13 cellular contexts compared by ENCODE assay signal in the genomic region with DNA sequence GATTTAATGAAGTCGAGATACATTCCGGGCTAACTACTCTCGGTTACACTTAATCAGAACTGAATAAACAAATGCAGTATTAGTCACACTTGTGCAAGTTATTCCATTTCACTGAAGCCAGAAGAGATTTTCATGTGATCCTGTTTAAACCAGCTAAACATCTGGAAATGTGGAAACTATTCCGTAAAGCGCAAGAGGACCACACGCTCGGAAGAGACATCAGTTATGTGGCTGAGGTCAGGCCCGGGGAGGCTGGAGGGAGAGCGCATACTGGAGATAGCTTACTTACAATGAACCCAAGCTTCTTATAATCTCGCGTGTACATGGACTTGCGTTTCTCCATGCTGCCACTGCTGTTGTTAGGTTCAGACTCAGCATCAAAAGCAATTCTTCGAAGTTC.
DNase-seq lines count a peak whose midpoint lies in the region; ATAC-seq and TF ChIP-seq lines count a peak whose summit lies in the region.
"Had no signal": no experiment of that assay in that cellular context is flagged by ENCODE, and none has a peak within 500 bp of the region (broad histone marks: within the 10 kb centered on the region; RNA-seq: fewer than 3 reads in every experiment).

No MANE protein-coding gene starts in this region.

- H3K27me3 Mint-ChIP-seq in activated CD4-positive, alpha-beta T cell treated with anti-CD3 and anti-CD28 coated beads for 36 hours, result no peaks in the 10 kb centered on the region
- H3K27me3 Mint-ChIP-seq in nephron (ENCODE audit: low read depth), result peaks cover 6% of the 10 kb centered on the region
- no peaks in the 10 kb centered on the region for H3K27me3 Mint-ChIP-seq in activated CD4-positive, alpha-beta T cell treated with anti-CD3 and anti-CD28 coated beads, Interleukin-2, amount 10 ng/mL, durations not matched to agents 24 days and 14 days

- CTCF ChIA-PET in activated CD4-positive, alpha-beta T cell treated with anti-CD3 and anti-CD28 coated beads for 36 hours (lab: Charles Lee), result interaction anchor here (0.7 to 5.1 kb wide), 3 partner anchors 11 to 284 kb away, joined by 3 to 36 read pairs (median 3); no protein-coding TSS in a partner anchor

- H3K27ac Mint-ChIP-seq in activated CD4-positive, alpha-beta T cell treated with anti-CD3 and anti-CD28 coated beads for 36 hours, result peak overlapping the region; percentile 11
- peak overlapping the region; percentile 19 to 91 (median 85) for H3K27ac Mint-ChIP-seq in nephron
- no peak overlapping the region for H3K27ac Mint-ChIP-seq in activated CD4-positive, alpha-beta T cell treated with anti-CD3 and anti-CD28 coated beads, Interleukin-2, amount 10 ng/mL, durations not matched to agents 24 days and 14 days
- H3K27ac Mint-ChIP-seq: activated CD8-positive, alpha-beta T cell treated with anti-CD3 and anti-CD28 coated beads, Interleukin-2, amount 10 ng/mL, durations not matched to agents 7 days and 5 days had no signal

- no peak for DNase-seq in activated CD4-positive, alpha-beta T cell treated with anti-CD3 and anti-CD28 coated beads for 36 hours
- no peak for DNase-seq in activated CD4-positive, alpha-beta T cell treated with anti-CD3 and anti-CD28 coated beads for 1 hour
- DNase-seq in fibroblast of peridontal ligament (ENCODE audit: extremely low read depth), result peak; percentile 83
- no peak for DNase-seq in upper lobe of right lung
- no peak for DNase-seq in NCI-H146 (lab: John Stamatoyannopoulos, UW)
- no peak for DNase-seq in LoVo (ENCODE audit: low spot score)
- DNase-seq in activated CD4-positive, alpha-beta T cell treated with anti-CD3 and anti-CD28 coated beads, Interleukin-2, amount 10 ng/mL, durations not matched to agents 24 days and 14 days, result no peak
- DNase-seq: activated CD8-positive, alpha-beta T cell treated with anti-CD3 and anti-CD28 coated beads, Interleukin-2, amount 10 ng/mL, durations not matched to agents 7 days and 5 days; cortex of kidney; NCI-H345 had no signal

- no peak overlapping the region for H3K4me3 ChIP-seq in upper lobe of right lung

- POLR2A ChIA-PET in activated CD4-positive, alpha-beta T cell treated with anti-CD3 and anti-CD28 coated beads for 36 hours (lab: Charles Lee), result no interaction called here

- peaks cover 5% of the 10 kb centered on the region for H3K36me3 ChIP-seq in upper lobe of right lung

- H3K36me3 Mint-ChIP-seq in activated CD4-positive, alpha-beta T cell treated with anti-CD3 and anti-CD28 coated beads for 36 hours (ENCODE audit: low read depth), result peaks cover 37% of the 10 kb centered on the region
- no peaks in the 10 kb centered on the region for H3K36me3 Mint-ChIP-seq in nephron (ENCODE audit: low read depth)
- peaks cover 59% of the 10 kb centered on the region for H3K36me3 Mint-ChIP-seq in activated CD4-positive, alpha-beta T cell treated with anti-CD3 and anti-CD28 coated beads, Interleukin-2, amount 10 ng/mL, durations not matched to agents 24 days and 14 days (ENCODE audit: low read depth)

- H3K27ac ChIP-seq in upper lobe of right lung, result peak overlapping the region; percentile 15
- H3K27ac ChIP-seq: 22Rv1 had no signal

- TF ChIP-seq CTCF in nephron (IDR thresholded peaks at IDR 0.05; ENCODE audit: unreplicated experiment in 3 of 3) (no peak), upper lobe of right lung (IDR thresholded peaks at IDR 0.05) (no peak)

- H3K27me3 ChIP-seq in upper lobe of right lung, result no peaks in the 10 kb centered on the region

- no peak for ATAC-seq in activated CD4-positive, alpha-beta T cell treated with anti-CD3 and anti-CD28 coated beads for 36 hours
- ATAC-seq in upper lobe of right lung, result peak; percentile 54
- ATAC-seq: activated CD8-positive, alpha-beta T cell treated with anti-CD3 and anti-CD28 coated beads, Interleukin-2, amount 10 ng/mL, durations not matched to agents 7 days and 5 days; SK-N-SH treated with all-trans-retinoic acid at 6 μM for 48 hours had no signal

- H3K9me3 ChIP-seq in upper lobe of right lung, result no peaks in the 10 kb centered on the region

- no peaks in the 10 kb centered on the region for H3K9me3 Mint-ChIP-seq in activated CD4-positive, alpha-beta T cell treated with anti-CD3 and anti-CD28 coated beads for 36 hours (ENCODE audit: low read depth)
- H3K9me3 Mint-ChIP-seq in nephron, result no peaks in the 10 kb centered on the region
- no peaks in the 10 kb centered on the region for H3K9me3 Mint-ChIP-seq in activated CD4-positive, alpha-beta T cell treated with anti-CD3 and anti-CD28 coated beads, Interleukin-2, amount 10 ng/mL, durations not matched to agents 24 days and 14 days

- intact Hi-C loops in activated CD4-positive, alpha-beta T cell treated with anti-CD3 and anti-CD28 coated beads for 36 hours (cut with DNase I, micrococcal nuclease), result no loop called here
- intact Hi-C loops in upper lobe of right lung (cut with DNase I), result no loop called here
- intact Hi-C loops in activated CD4-positive, alpha-beta T cell treated with anti-CD3 and anti-CD28 coated beads, Interleukin-2, amount 10 ng/mL, durations not matched to agents 24 days and 14 days (cut with micrococcal nuclease), result no loop called here

- H3K4me3 Mint-ChIP-seq in activated CD4-positive, alpha-beta T cell treated with anti-CD3 and anti-CD28 coated beads for 36 hours, result no peak overlapping the region
- H3K4me3 Mint-ChIP-seq in nephron, result peak overlapping the region in 2 of 3 experiments; percentile 27 to 33
- no peak overlapping the region for H3K4me3 Mint-ChIP-seq in activated CD4-positive, alpha-beta T cell treated with anti-CD3 and anti-CD28 coated beads, Interleukin-2, amount 10 ng/mL, durations not matched to agents 24 days and 14 days
- H3K4me3 Mint-ChIP-seq: activated CD8-positive, alpha-beta T cell treated with anti-CD3 and anti-CD28 coated beads, Interleukin-2, amount 10 ng/mL, durations not matched to agents 7 days and 5 days had no signal

- H3K4me1 ChIP-seq in upper lobe of right lung, result peaks cover 29% of the 10 kb centered on the region

- H3K4me1 Mint-ChIP-seq in activated CD4-positive, alpha-beta T cell treated with anti-CD3 and anti-CD28 coated beads for 36 hours, result peaks cover 11% of the 10 kb centered on the region
- H3K4me1 Mint-ChIP-seq in nephron, result peaks cover 54% of the 10 kb centered on the region
- peaks cover 16% of the 10 kb centered on the region for H3K4me1 Mint-ChIP-seq in activated CD4-positive, alpha-beta T cell treated with anti-CD3 and anti-CD28 coated beads, Interleukin-2, amount 10 ng/mL, durations not matched to agents 24 days and 14 days

Comparison
In these comparisons a context has a peak if more than half of its experiments do, and no peak if none do; other contexts are left out.
1. H3K4me3 Mint-ChIP-seq: peak in nephron (2 of 3); none in activated CD4-positive, alpha-beta T cell treated with anti-CD3 and anti-CD28 coated beads for 36 hours (single experiment) and activated CD4-positive, alpha-beta T cell treated with anti-CD3 and anti-CD28 coated beads, Interleukin-2, amount 10 ng/mL, durations not matched to agents 24 days and 14 days (single experiment).